29 cellular contexts compared by ENCODE assay signal in genomic region chr16:88514526-88514925, GRCh38.
"Had no signal": no experiment of that assay in that cellular context is flagged by ENCODE, and none has a peak within 500 bp of the region (broad histone marks: within the 10 kb centered on the region; RNA-seq: fewer than 3 reads in every experiment).

No MANE protein-coding gene starts in this region.

- H3K27ac Mint-ChIP-seq: stimulated activated memory B cell treated with anti-CD40 and anti-IgM and Interleukin-4, amounts not matched to agents 10 μg/mL and 1 μg/mL and 100 μg/mL, for 72 hours; stimulated activated naive CD8-positive, alpha-beta T cell treated with anti-CD3 and anti-CD28 coated beads, Interleukin-15, amount 100 ng/mL, for 72 hours had no signal

- H3K4me2 ChIP-seq: smooth muscle cell had no signal

- H3K9ac ChIP-seq: parathyroid adenoma had no signal

- H3K36me3 Mint-ChIP-seq: natural killer cell treated with Interleukin-12 subunit alpha and Interleukin-12 subunit beta and Interleukin-15 and Interleukin-18, amount 100 ng/mL, for 72 hours had no signal

- H3K27ac ChIP-seq: left ventricle myocardium inferior, neutrophil, parathyroid adenoma, right atrium auricular region, right lobe of liver, testis, thyroid gland, transverse colon, upper lobe of left lung, vagina had no signal

- ATAC-seq: mucosa of descending colon; naive thymus-derived CD4-positive, alpha-beta T cell; natural killer cell treated with Interleukin-12 subunit alpha and Interleukin-12 subunit beta and Interleukin-15 and Interleukin-18, amount 100 ng/mL, for 72 hours; stimulated activated memory B cell treated with anti-CD40 and anti-IgM and Interleukin-4, amounts not matched to agents 10 μg/mL and 1 μg/mL and 100 μg/mL, for 72 hours had no signal

- H3K9me3 Mint-ChIP-seq: immature natural killer cell had no signal

- FAIRE-seq: islet of Langerhans, kidney had no signal

- H3K27me3 ChIP-seq: neutrophil, right atrium auricular region, right lobe of liver, testis, thyroid gland, transverse colon, upper lobe of left lung, vagina had no signal

- DNase-seq: immature natural killer cell; kidney; left ventricle myocardium inferior; mesendoderm; midbrain; mucosa of descending colon; naive thymus-derived CD4-positive, alpha-beta T cell; occipital lobe; right lobe of liver; stimulated activated CD4-positive, alpha-beta T cell treated with anti-CD3 and anti-CD28 coated beads, Interleukin-1b, Interleukin-23, amount 100 ng/mL, for 48 hours; stimulated activated CD4-positive, alpha-beta T cell treated with anti-CD3 and anti-CD28 coated beads, Interleukin-2, amount 100 ng/mL, for 48 hours; stimulated activated CD4-positive, alpha-beta T cell treated with anti-CD3 and anti-CD28 coated beads, Interleukin-4, amount 100 ng/mL, for 4 hours; stimulated activated CD8-positive, alpha-beta memory T cell treated with anti-CD3 and anti-CD28 coated beads, Interleukin-4, amount 100 ng/mL, for 48 hours; stimulated activated naive CD4-positive, alpha-beta T cell treated with Interleukin-2 at 50 U/mL for 16 hours; stimulated activated naive CD8-positive, alpha-beta T cell treated with anti-CD3 and anti-CD28 coated beads, Interleukin-15, amount 100 ng/mL, for 72 hours; substantia nigra; testis; thyroid gland; transverse colon had no signal

- H3K27me3 Mint-ChIP-seq: naive thymus-derived CD4-positive, alpha-beta T cell; natural killer cell treated with Interleukin-12 subunit alpha and Interleukin-12 subunit beta and Interleukin-15 and Interleukin-18, amount 100 ng/mL, for 72 hours; stimulated activated memory B cell treated with anti-CD40 and anti-IgM and Interleukin-4, amounts not matched to agents 10 μg/mL and 1 μg/mL and 100 μg/mL, for 72 hours; stimulated activated naive CD8-positive, alpha-beta T cell treated with anti-CD3 and anti-CD28 coated beads, Interleukin-15, amount 100 ng/mL, for 72 hours had no signal

- H3K4me1 Mint-ChIP-seq: stimulated activated memory B cell treated with anti-CD40 and anti-IgM and Interleukin-4, amounts not matched to agents 10 μg/mL and 1 μg/mL and 100 μg/mL, for 72 hours; stimulated activated naive CD8-positive, alpha-beta T cell treated with anti-CD3 and anti-CD28 coated beads, Interleukin-15, amount 100 ng/mL, for 72 hours had no signal

- H3K4me3 Mint-ChIP-seq: immature natural killer cell; naive thymus-derived CD4-positive, alpha-beta T cell; natural killer cell treated with Interleukin-12 subunit alpha and Interleukin-12 subunit beta and Interleukin-15 and Interleukin-18, amount 100 ng/mL, for 72 hours; stimulated activated memory B cell treated with anti-CD40 and anti-IgM and Interleukin-4, amounts not matched to agents 10 μg/mL and 1 μg/mL and 100 μg/mL, for 72 hours; stimulated activated naive CD8-positive, alpha-beta T cell treated with anti-CD3 and anti-CD28 coated beads, Interleukin-15, amount 100 ng/mL, for 72 hours had no signal

- H3K9me3 ChIP-seq: left ventricle myocardium inferior, mucosa of descending colon, neutrophil, right atrium auricular region, right lobe of liver, testis, thyroid gland, transverse colon, upper lobe of left lung, vagina had no signal

- H3K4me1 ChIP-seq: left ventricle myocardium inferior, right atrium auricular region, right lobe of liver, upper lobe of left lung had no signal

- H2AFZ ChIP-seq: parathyroid adenoma had no signal

- H3K36me3 ChIP-seq: left ventricle myocardium inferior, neutrophil, right atrium auricular region, right lobe of liver, thyroid gland, transverse colon, upper lobe of left lung, vagina had no signal

- H3K4me3 ChIP-seq: left ventricle myocardium inferior, lung, mucosa of descending colon, right atrium auricular region, right lobe of liver, smooth muscle cell, testis, thyroid gland, transverse colon, upper lobe of left lung, vagina had no signal
